Comparison of ENCODE assay signal across 20 cellular contexts in the genomic region with DNA sequence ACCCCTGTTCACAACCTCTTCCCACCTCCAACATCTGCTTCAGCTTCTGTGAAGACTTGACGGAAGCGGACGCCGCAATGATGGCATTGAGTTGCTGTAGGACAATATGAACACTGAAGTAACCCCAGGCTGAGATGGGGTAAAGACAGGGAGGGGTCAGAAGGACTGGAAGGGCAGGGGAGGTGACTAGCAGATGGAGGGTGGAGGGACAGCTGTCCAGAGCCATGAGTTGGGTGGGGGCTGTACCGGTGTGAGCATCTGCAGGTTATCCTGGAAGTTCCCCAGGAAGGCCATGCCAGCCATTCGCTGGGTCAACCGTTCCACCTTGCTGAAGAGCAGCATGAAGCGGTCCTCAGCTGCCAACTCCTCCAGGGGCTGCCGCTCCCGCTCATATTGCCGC. TPM values are rescaled to one million over a fixed set of nuclear protein-coding genes. Genes with fewer than 3 reads are reported as not detected.
DNase-seq lines count a peak whose midpoint lies in the region; ATAC-seq and TF ChIP-seq lines count a peak whose summit lies in the region.
"Had no signal": no experiment of that assay in that cellular context is flagged by ENCODE, and none has a peak within 500 bp of the region (broad histone marks: within the 10 kb centered on the region; RNA-seq: fewer than 3 reads in every experiment).

No MANE protein-coding gene starts in this region.

- no peak for ATAC-seq in CD4-positive, CD25-positive, alpha-beta regulatory T cell (ENCODE audit: low read depth in 2 of 2)
- ATAC-seq in naive thymus-derived CD4-positive, alpha-beta T cell, result no peak
- no peak for ATAC-seq in HG03521 (IDR thresholded peaks at IDR 0.05; ENCODE audit: unreplicated experiment)
- no peak for ATAC-seq in HG03439 (IDR thresholded peaks at IDR 0.05; ENCODE audit: unreplicated experiment)
- ATAC-seq: activated CD4-positive, alpha-beta T cell treated with anti-CD3 and anti-CD28 coated beads for 36 hours; esophagus mucosa had no signal

- intact Hi-C loops in naive thymus-derived CD4-positive, alpha-beta T cell (cut with micrococcal nuclease), result no loop called here

- DNase-seq in CD4-positive, CD25-positive, alpha-beta regulatory T cell, result no peak
- no peak for DNase-seq in CD8-positive, alpha-beta memory T cell
- DNase-seq in naive thymus-derived CD4-positive, alpha-beta T cell, result no peak
- DNase-seq in SHP77 (lab: John Stamatoyannopoulos, UW), result no peak
- DNase-seq in GM20000 (ENCODE audit: low spot score), result no peak
- DNase-seq: activated CD4-positive, alpha-beta T cell treated with anti-CD3 and anti-CD28 coated beads for 36 hours; AML-193; brain microvascular endothelial cell; KBM-7; NCI-H187 treated with DMSO at 0.1 percent for 48 hours; Peyer's patch; SK-N-SH; stimulated activated CD4-positive, alpha-beta T cell treated with anti-CD3 and anti-CD28 coated beads, Interleukin-2, amount 100 ng/mL, for 48 hours had no signal

- no peak overlapping the region for H3K27ac ChIP-seq in CD4-positive, CD25-positive, alpha-beta regulatory T cell (ENCODE audit: insufficient read depth, low read length, poor library complexity, severe bottlenecking)
- H3K27ac ChIP-seq in CD8-positive, alpha-beta memory T cell (ENCODE audit: low read depth, low read length), result no peak overlapping the region
- no peak overlapping the region for H3K27ac ChIP-seq in naive thymus-derived CD4-positive, alpha-beta T cell (ENCODE audit: low read depth, low read length)
- H3K27ac ChIP-seq: brain microvascular endothelial cell, Peyer's patch had no signal

- H3K27me3 Mint-ChIP-seq in CD4-positive, CD25-positive, alpha-beta regulatory T cell, result no peaks in the 10 kb centered on the region
- no peaks in the 10 kb centered on the region for H3K27me3 Mint-ChIP-seq in CD8-positive, alpha-beta memory T cell
- H3K27me3 Mint-ChIP-seq in brain, result no peaks in the 10 kb centered on the region
- H3K27me3 Mint-ChIP-seq in naive thymus-derived CD4-positive, alpha-beta T cell, result no peaks in the 10 kb centered on the region
- H3K27me3 Mint-ChIP-seq: activated CD4-positive, alpha-beta T cell treated with anti-CD3 and anti-CD28 coated beads for 36 hours; activated naive CD8-positive, alpha-beta T cell; progenitor cell of endocrine pancreas had no signal

- peak overlapping the region; percentile 52 to 83 (median 81) for H3K27ac Mint-ChIP-seq in CD4-positive, CD25-positive, alpha-beta regulatory T cell
- peak overlapping the region in 7 of 8 donors; percentile 1 to 86 (median 51) for H3K27ac Mint-ChIP-seq in CD8-positive, alpha-beta memory T cell
- peak overlapping the region in 3 of 5 experiments; percentile 15 to 70 (median 38) for H3K27ac Mint-ChIP-seq in brain
- H3K27ac Mint-ChIP-seq in naive thymus-derived CD4-positive, alpha-beta T cell, result peak overlapping the region in 8 of 9 donors; percentile 73 to 96 (median 77)
- H3K27ac Mint-ChIP-seq: activated CD4-positive, alpha-beta T cell treated with anti-CD3 and anti-CD28 coated beads for 36 hours; progenitor cell of endocrine pancreas had no signal

- TF ChIP-seq CTCF in brain (conservative IDR thresholded peaks at IDR 0.05) (no peak), GM20000 (IDR thresholded peaks at IDR 0.05; ENCODE audit: extremely low read depth, missing control alignments) (no peak)

- CTCF ChIA-PET in CD8-positive, alpha-beta memory T cell (lab: Charles Lee), result interaction anchor here (1.3 to 10.3 kb wide), 5 partner anchors 12 to 92 kb away, joined by 5 to 248 read pairs (median 10); partner anchors contain the start of genes FMNL3 and TMBIM6
- CTCF ChIA-PET in naive thymus-derived CD4-positive, alpha-beta T cell (lab: Charles Lee), result interaction anchor here (1.0 to 10.5 kb wide), 5 partner anchors 11 to 58 kb away, joined by 3 to 229 read pairs (median 13); partner anchors contain the start of gene FMNL3

- H3K9me3 Mint-ChIP-seq in CD4-positive, CD25-positive, alpha-beta regulatory T cell, result no peaks in the 10 kb centered on the region
- H3K9me3 Mint-ChIP-seq in CD8-positive, alpha-beta memory T cell, result no peaks in the 10 kb centered on the region
- H3K9me3 Mint-ChIP-seq in brain, result peaks cover 0 to 1% (median 0%) of the 10 kb centered on the region in 5 experiments
- no peaks in the 10 kb centered on the region for H3K9me3 Mint-ChIP-seq in naive thymus-derived CD4-positive, alpha-beta T cell

- peaks cover 19% of the 10 kb centered on the region for H3K4me1 ChIP-seq in CD4-positive, CD25-positive, alpha-beta regulatory T cell (ENCODE audit: control insufficient read depth, insufficient read depth, low read length, poor library complexity, severe bottlenecking)
- peaks cover 14% of the 10 kb centered on the region for H3K4me1 ChIP-seq in CD8-positive, alpha-beta memory T cell (ENCODE audit: insufficient read depth, low read length)
- H3K4me1 ChIP-seq in naive thymus-derived CD4-positive, alpha-beta T cell (ENCODE audit: control insufficient read depth in 2 of 2, insufficient read depth in 2 of 2, low read length in 2 of 2), result peaks cover 6 to 10% of the 10 kb centered on the region in 2 donors

- no peaks in the 10 kb centered on the region for H3K9me3 ChIP-seq in CD4-positive, CD25-positive, alpha-beta regulatory T cell (ENCODE audit: control insufficient read depth in 2 of 2, low read length in 2 of 2)
- H3K9me3 ChIP-seq in CD8-positive, alpha-beta memory T cell (ENCODE audit: low read length), result no peaks in the 10 kb centered on the region
- H3K9me3 ChIP-seq in naive thymus-derived CD4-positive, alpha-beta T cell (ENCODE audit: control insufficient read depth in 2 of 3, low read length in 3 of 3), result no peaks in the 10 kb centered on the region
- H3K9me3 ChIP-seq: Peyer's patch, SK-N-SH had no signal

- POLR2A ChIA-PET in CD8-positive, alpha-beta memory T cell (lab: Charles Lee), result interaction anchor here (2.1 kb wide), 1 partner anchor 55 kb away, joined by 8 read pairs; no protein-coding TSS in a partner anchor
- POLR2A ChIA-PET in naive thymus-derived CD4-positive, alpha-beta T cell (lab: Charles Lee), result interaction anchor here (0.9 to 3.1 kb wide), 10 partner anchors 9 to 59 kb away, joined by 3 to 21 read pairs (median 6); partner anchors contain the start of gene FMNL3

- H3K36me3 ChIP-seq in CD4-positive, CD25-positive, alpha-beta regulatory T cell (ENCODE audit: control insufficient read depth, insufficient read depth, low read length), result peaks cover 64% of the 10 kb centered on the region
- peaks cover 22% of the 10 kb centered on the region for H3K36me3 ChIP-seq in CD8-positive, alpha-beta memory T cell (ENCODE audit: insufficient read depth, low read length)
- peaks cover 0 to 93% (median 4%) of the 10 kb centered on the region in 3 experiments for H3K36me3 ChIP-seq in naive thymus-derived CD4-positive, alpha-beta T cell (ENCODE audit: control insufficient read depth in 2 of 3, insufficient read depth in 3 of 3, low read length in 3 of 3)

- no peak overlapping the region for H3K4me3 ChIP-seq in CD4-positive, CD25-positive, alpha-beta regulatory T cell (ENCODE audit: low read depth, low read length)
- H3K4me3 ChIP-seq in CD8-positive, alpha-beta memory T cell (ENCODE audit: low read length), result no peak overlapping the region
- no peak overlapping the region for H3K4me3 ChIP-seq in naive thymus-derived CD4-positive, alpha-beta T cell (ENCODE audit: low read length)
- H3K4me3 ChIP-seq: Peyer's patch had no signal

- peaks cover 39% of the 10 kb centered on the region for H3K36me3 Mint-ChIP-seq in CD4-positive, CD25-positive, alpha-beta regulatory T cell
- peaks cover 2 to 88% (median 14%) of the 10 kb centered on the region in 3 donors for H3K36me3 Mint-ChIP-seq in CD8-positive, alpha-beta memory T cell
- peaks cover 32% of the 10 kb centered on the region for H3K36me3 Mint-ChIP-seq in brain
- H3K36me3 Mint-ChIP-seq in naive thymus-derived CD4-positive, alpha-beta T cell, result peaks cover 17 to 45% (median 20%) of the 10 kb centered on the region in 5 donors

- no peaks in the 10 kb centered on the region for H3K27me3 ChIP-seq in CD4-positive, CD25-positive, alpha-beta regulatory T cell (ENCODE audit: control insufficient read depth, insufficient read depth, low read length)
- no peaks in the 10 kb centered on the region for H3K27me3 ChIP-seq in CD8-positive, alpha-beta memory T cell (ENCODE audit: insufficient read depth, low read length, poor library complexity, severe bottlenecking)
- H3K27me3 ChIP-seq in naive thymus-derived CD4-positive, alpha-beta T cell (ENCODE audit: control insufficient read depth in 2 of 2, insufficient read depth in 2 of 2, low read length in 2 of 2), result no peaks in the 10 kb centered on the region
- H3K27me3 ChIP-seq: brain microvascular endothelial cell, Peyer's patch had no signal

- peaks cover 3 to 47% (median 16%) of the 10 kb centered on the region in 4 donors for H3K4me1 Mint-ChIP-seq in CD4-positive, CD25-positive, alpha-beta regulatory T cell
- H3K4me1 Mint-ChIP-seq in CD8-positive, alpha-beta memory T cell, result peaks cover 16 to 33% (median 17%) of the 10 kb centered on the region in 3 donors
- H3K4me1 Mint-ChIP-seq in brain, result peaks cover 27% of the 10 kb centered on the region
- peaks cover 26 to 55% (median 48%) of the 10 kb centered on the region in 7 donors for H3K4me1 Mint-ChIP-seq in naive thymus-derived CD4-positive, alpha-beta T cell

- H3K4me3 Mint-ChIP-seq in CD4-positive, CD25-positive, alpha-beta regulatory T cell, result no peak overlapping the region
- H3K4me3 Mint-ChIP-seq in CD8-positive, alpha-beta memory T cell, result no peak overlapping the region
- no peak overlapping the region for H3K4me3 Mint-ChIP-seq in brain
- no peak overlapping the region for H3K4me3 Mint-ChIP-seq in naive thymus-derived CD4-positive, alpha-beta T cell
- H3K4me3 Mint-ChIP-seq: activated CD4-positive, alpha-beta T cell treated with anti-CD3 and anti-CD28 coated beads for 36 hours; activated naive CD8-positive, alpha-beta T cell had no signal

RNA-seq across cellular contexts. Expression of gene PRPF40B, which starts 26.1 kb away (rescaled TPM):
- 6.3 TPM for total RNA-seq in CD4-positive, CD25-positive, alpha-beta regulatory T cell
- polyA plus RNA-seq in CD4-positive, CD25-positive, alpha-beta regulatory T cell, result 1 to 10 TPM in 3 of 4 donors, under 1 TPM in 1; 0.78 to 3.2 (median 1.7) TPM
- total RNA-seq in CD8-positive, alpha-beta memory T cell, result 1 to 10 TPM; 9.0 to 9.9 TPM
- 2.0 TPM for polyA plus RNA-seq in CD8-positive, alpha-beta memory T cell
- 15.9 TPM for polyA plus RNA-seq in brain (ENCODE audit: insufficient read depth, low read depth, low replicate concordance)
- total RNA-seq in naive thymus-derived CD4-positive, alpha-beta T cell, result 10 to 100 TPM in 4 of 5 experiments, 1 to 10 TPM in 1; 7.8 to 24.1 (median 12.1) TPM
- 1 to 10 TPM; 2.0 to 4.2 TPM for polyA plus RNA-seq in naive thymus-derived CD4-positive, alpha-beta T cell

RNA-seq across cellular contexts. Expression of gene FAM186B, which starts 44.0 kb away (rescaled TPM):
- total RNA-seq in CD4-positive, CD25-positive, alpha-beta regulatory T cell, result not detected
- under 1 TPM in 1 of 4 donors, not detected in 3; 0.14 TPM for polyA plus RNA-seq in CD4-positive, CD25-positive, alpha-beta regulatory T cell
- under 1 TPM; 0.11 to 0.15 TPM for total RNA-seq in CD8-positive, alpha-beta memory T cell
- not detected for polyA plus RNA-seq in CD8-positive, alpha-beta memory T cell
- 0.15 TPM for polyA plus RNA-seq in brain (ENCODE audit: insufficient read depth, low read depth, low replicate concordance)
- total RNA-seq in naive thymus-derived CD4-positive, alpha-beta T cell, result 1 to 10 TPM in 1 of 5 experiments, under 1 TPM in 4; 0.24 to 1.1 (median 0.51) TPM
- under 1 TPM; 0.13 to 0.26 TPM for polyA plus RNA-seq in naive thymus-derived CD4-positive, alpha-beta T cell
- total RNA-seq: skeletal muscle tissue had no signal

RNA-seq across cellular contexts. Expression of gene FMNL3, which starts 57.8 kb away (rescaled TPM):
- 21.4 TPM for total RNA-seq in CD4-positive, CD25-positive, alpha-beta regulatory T cell
- 1 to 10 TPM; 3.8 to 9.0 (median 5.0) TPM for polyA plus RNA-seq in CD4-positive, CD25-positive, alpha-beta regulatory T cell
- total RNA-seq in CD8-positive, alpha-beta memory T cell, result 10 to 100 TPM; 35.8 to 36.7 TPM
- 6.3 TPM for polyA plus RNA-seq in CD8-positive, alpha-beta memory T cell
- 10.1 TPM for polyA plus RNA-seq in brain (ENCODE audit: insufficient read depth, low read depth, low replicate concordance)
- total RNA-seq in naive thymus-derived CD4-positive, alpha-beta T cell, result 10 to 100 TPM; 33.3 to 40.4 (median 39.7) TPM
- 10 to 100 TPM; 10.4 to 12.0 TPM for polyA plus RNA-seq in naive thymus-derived CD4-positive, alpha-beta T cell
